ENCODE assay signal across 1 cellular context in genomic region chr10:114320249-114321116, GRCh38.
TF ChIP-seq lines count a peak whose summit lies in the region.

No MANE protein-coding gene starts in this region.

TF ChIP-seq in SK-N-SH treated with all-trans-retinoic acid at 6 μM for 48 hours, 23 proteins besides CTCF, POLR2A, EP300 and RAD21 (continued from another document):
- TF ChIP-seq PATZ1 (CRISPR knock-in tag; IDR thresholded peaks at IDR 0.05; ENCODE audit: borderline replicate concordance) (no peak), BACH2 (CRISPR knock-in tag; IDR thresholded peaks at IDR 0.05; ENCODE audit: borderline replicate concordance) (no peak), ARNTL (CRISPR knock-in tag; IDR thresholded peaks at IDR 0.05; ENCODE audit: borderline replicate concordance, low read depth) (no peak), SNAI2 (CRISPR knock-in tag; IDR thresholded peaks at IDR 0.05) (no peak), OSR1 (CRISPR knock-in tag; IDR thresholded peaks at IDR 0.05) (no peak)
